17 cellular contexts compared by ENCODE assay signal in genomic region chr12:132151145-132151765, GRCh38. TPM values are rescaled to one million over a fixed set of nuclear protein-coding genes. Genes with fewer than 3 reads are reported as not detected.
DNase-seq lines count a peak whose midpoint lies in the region; ATAC-seq and TF ChIP-seq lines count a peak whose summit lies in the region.
"Had no signal": no experiment of that assay in that cellular context is flagged by ENCODE, and none has a peak within 500 bp of the region (broad histone marks: within the 10 kb centered on the region; RNA-seq: fewer than 3 reads in every experiment).

No MANE protein-coding gene starts in this region.

- BruUV-seq in OCI-LY7 (replicated peaks; lab: Mats Ljungman, UMichigan): TSS peak; percentile 48

- POLR2A ChIA-PET in OCI-LY7 (lab: Charles Lee): no interaction called here

- H3K9me2 ChIP-seq in OCI-LY7 (ENCODE audit: insufficient read depth, low read length): no peaks in the 10 kb centered on the region

- no peaks in the 10 kb centered on the region for H4K20me1 ChIP-seq in OCI-LY7 (ENCODE audit: insufficient read depth, low read length)

- intact Hi-C loops in left ventricle myocardium inferior (cut with micrococcal nuclease) (no loop called here), cardiac septum (cut with DNase I) (loop anchor here (10.0 kb wide), 3 partner anchors 264 to 464 kb away; partner anchors contain the start of genes LRCOL1 and P2RX2), OCI-LY7 (cut with micrococcal nuclease; ENCODE audit: unreplicated experiment) (no loop called here), left lung (cut with DNase I) (no loop called here)

- ATAC-seq in left lung: no peak
- no peak for ATAC-seq in GM21737 (IDR thresholded peaks at IDR 0.05; ENCODE audit: unreplicated experiment)

- no peak overlapping the region for H3K4me3 Mint-ChIP-seq in endodermal cell
- H3K4me3 Mint-ChIP-seq: IgD-negative memory B cell had no signal

- H3K4me3 ChIP-seq in left ventricle myocardium inferior (no peak overlapping the region), OCI-LY7 (ENCODE audit: low read depth, low read length, poor library complexity, severe bottlenecking) (no peak overlapping the region), left lung (no peak overlapping the region), suprapubic skin (no peak overlapping the region), endodermal cell (ENCODE audit: low read length) (no peak overlapping the region)
- H3K4me3 ChIP-seq: HAP-1 had no signal

- H3K27me3 ChIP-seq in left ventricle myocardium inferior (ENCODE audit: low read depth): no peaks in the 10 kb centered on the region
- no peaks in the 10 kb centered on the region for H3K27me3 ChIP-seq in left lung
- H3K27me3 ChIP-seq in suprapubic skin: no peaks in the 10 kb centered on the region
- no peaks in the 10 kb centered on the region for H3K27me3 ChIP-seq in endodermal cell (ENCODE audit: control insufficient read depth, insufficient read depth, low read length, poor library complexity, severe bottlenecking)

- no peaks in the 10 kb centered on the region for H3K27me3 Mint-ChIP-seq in endodermal cell (ENCODE audit: insufficient read depth)
- H3K27me3 Mint-ChIP-seq: IgD-negative memory B cell had no signal

- 96% methylated on average over 20 of the region's 36 CpGs for WGBS in suprapubic skin
- 96 to 97% methylated on average over 19 to 36 of the region's 36 CpGs for WGBS in endodermal cell (ENCODE audit: insufficient coverage in 1 of 2, insufficient read length in 1 of 2), 2 experiments

- H2AFZ ChIP-seq in OCI-LY7 (ENCODE audit: low read length): no peak overlapping the region

- no peak overlapping the region for H3K27ac Mint-ChIP-seq in endodermal cell
- H3K27ac Mint-ChIP-seq: IgD-negative memory B cell had no signal

- H3K36me3 ChIP-seq in left ventricle myocardium inferior: peaks cover 26% of the 10 kb centered on the region
- H3K36me3 ChIP-seq in OCI-LY7 (ENCODE audit: insufficient read depth, low read length): peaks cover 63% of the 10 kb centered on the region
- peaks cover 0 to 39% of the 10 kb centered on the region in 2 donors for H3K36me3 ChIP-seq in left lung
- H3K36me3 ChIP-seq in suprapubic skin: peaks cover 43% of the 10 kb centered on the region
- peaks cover 9% of the 10 kb centered on the region for H3K36me3 ChIP-seq in endodermal cell (ENCODE audit: control insufficient read depth, insufficient read depth, low read length)

- TF ChIP-seq POLR2A in suprapubic skin (IDR thresholded peaks at IDR 0.05): no peak

- no peak overlapping the region for H3K9ac ChIP-seq in endodermal cell (ENCODE audit: extremely low read depth, low read length, poor library complexity, severe bottlenecking)

- TF ChIP-seq CTCF in left ventricle myocardium inferior (IDR thresholded peaks at IDR 0.05; ENCODE audit: borderline replicate concordance) (no peak), OCI-LY7 (conservative IDR thresholded peaks at IDR 0.05; ENCODE audit: low read length) (no peak), left lung (IDR thresholded peaks at IDR 0.05) (no peak), suprapubic skin (IDR thresholded peaks at IDR 0.05) (no peak), endodermal cell (conservative IDR thresholded peaks at IDR 0.05) (no peak)

- H3K9me3 Mint-ChIP-seq in endodermal cell: peaks cover 2% of the 10 kb centered on the region
- H3K9me3 Mint-ChIP-seq: IgD-negative memory B cell had no signal

- peaks cover 3% of the 10 kb centered on the region; the same call in 1 of the 2 replicates for H3K79me2 ChIP-seq in OCI-LY7 (ENCODE audit: insufficient read depth, low read depth, low read length)

- CTCF ChIA-PET in OCI-LY7 (lab: Charles Lee; ENCODE audit: unreplicated experiment): no interaction called here

- no peaks in the 10 kb centered on the region for H3K4me1 Mint-ChIP-seq in endodermal cell

- DNase-seq in left ventricle myocardium inferior (peak; percentile 13), cardiac septum (ENCODE audit: low spot score) (no peak), OCI-LY7 (ENCODE audit: low spot score) (no peak), left lung (peak; percentile 30 to 75), suprapubic skin (ENCODE audit: low spot score in 2 of 2) (peak; percentile 53 to 77), endodermal cell (no peak), NCI-H2227 treated with DMSO at 0.1 percent for 48 hours (lab: John Stamatoyannopoulos, UW) (no peak)
- DNase-seq: COR-L47, DMS153, NCI-H1105, NCI-H1694 treated with DMSO at 0.1 percent for 48 hours, NCI-H2107, NCI-H226, NCI-H524 treated with DMSO at 0.1 percent for 48 hours had no signal

- H3K4me1 ChIP-seq in left ventricle myocardium inferior (peaks cover 10% of the 10 kb centered on the region), OCI-LY7 (ENCODE audit: insufficient read depth, low read length, poor library complexity, severe bottlenecking) (no peaks in the 10 kb centered on the region), left lung (peaks cover 0 to 12% of the 10 kb centered on the region in 2 donors), suprapubic skin (peaks cover 10% of the 10 kb centered on the region), endodermal cell (ENCODE audit: control insufficient read depth, insufficient read depth, low read length) (no peaks in the 10 kb centered on the region)
- H3K4me1 ChIP-seq: HAP-1 had no signal

- no peaks in the 10 kb centered on the region for H3K9me3 ChIP-seq in left ventricle myocardium inferior (replicated peaks)
- peaks cover 6% of the 10 kb centered on the region for H3K9me3 ChIP-seq in OCI-LY7 (ENCODE audit: low read length)
- H3K9me3 ChIP-seq in left lung: no peaks in the 10 kb centered on the region
- H3K9me3 ChIP-seq in suprapubic skin: no peaks in the 10 kb centered on the region
- peaks cover 6% of the 10 kb centered on the region for H3K9me3 ChIP-seq in endodermal cell (ENCODE audit: control insufficient read depth, low read length)
- H3K9me3 ChIP-seq: HAP-1 had no signal

- H3K27ac ChIP-seq in left ventricle myocardium inferior (replicated peaks) (no peak overlapping the region), OCI-LY7 (ENCODE audit: low read depth, low read length, poor library complexity, severe bottlenecking) (no peak overlapping the region), left lung (no peak overlapping the region), suprapubic skin (no peak overlapping the region), endodermal cell (ENCODE audit: low read depth, low read length) (no peak overlapping the region)

- peaks cover 17% of the 10 kb centered on the region for H3K36me3 Mint-ChIP-seq in endodermal cell (ENCODE audit: low read depth)
- H3K36me3 Mint-ChIP-seq: IgD-negative memory B cell had no signal

- no peak overlapping the region for H3K4me2 ChIP-seq in OCI-LY7 (ENCODE audit: low read length)

- TF ChIP-seq EP300 in suprapubic skin (IDR thresholded peaks at IDR 0.05): no peak

RNA-seq across cellular contexts. Expression of gene NOC4L, which starts 7.0 kb away (rescaled TPM):
- 10.3 TPM for total RNA-seq in left ventricle myocardium inferior
- total RNA-seq in cardiac septum: 8.6 TPM
- total RNA-seq in OCI-LY7 (2014; rRNA removed; shearing (Covaris generic)): 25.0 and 31.0 TPM in 2 replicates
- 43.7 and 47.6 TPM in 2 replicates for total RNA-seq in OCI-LY7 (2022)
- 10 to 100 TPM; 11.0 to 19.6 TPM for total RNA-seq in left lung
- total RNA-seq in suprapubic skin: 10 to 100 TPM; 13.9 to 20.4 (median 16.0) TPM
- 10 to 100 TPM; 22.7 to 32.7 TPM for total RNA-seq in endodermal cell
- polyA plus RNA-seq in endodermal cell (2013, experiment 1 of 2): 25.4 TPM
- 23.8 TPM for polyA plus RNA-seq in endodermal cell (2013, experiment 2 of 2)

RNA-seq across cellular contexts. Expression of gene DDX51, which starts 7.1 kb away (rescaled TPM):
- total RNA-seq in left ventricle myocardium inferior: 9.0 TPM
- total RNA-seq in cardiac septum: 9.6 TPM
- 46.2 and 47.1 TPM in 2 replicates for total RNA-seq in OCI-LY7 (2014; rRNA removed; shearing (Covaris generic))
- total RNA-seq in OCI-LY7 (2022): 63.1 and 63.5 TPM in 2 replicates
- 10 to 100 TPM; 11.7 to 15.1 TPM for total RNA-seq in left lung
- total RNA-seq in suprapubic skin: 10 to 100 TPM; 21.1 to 39.6 (median 23.7) TPM
- total RNA-seq in endodermal cell: 10 to 100 TPM; 31.5 to 33.8 TPM
- 16.9 TPM for polyA plus RNA-seq in endodermal cell (2013, experiment 1 of 2)
- 13.9 TPM for polyA plus RNA-seq in endodermal cell (2013, experiment 2 of 2)

Comparison
In these comparisons a context has a peak if more than half of its experiments do, and no peak if none do; other contexts are left out.
1. DNase-seq: peak in left ventricle myocardium inferior (single experiment), left lung (2 of 2) and suprapubic skin (2 of 2); none in cardiac septum (single experiment), OCI-LY7 (single experiment), endodermal cell (single experiment) and NCI-H2227 treated with DMSO at 0.1 percent for 48 hours (single experiment).